ENCODE assay signal across 8 cellular contexts in the genomic region with DNA sequence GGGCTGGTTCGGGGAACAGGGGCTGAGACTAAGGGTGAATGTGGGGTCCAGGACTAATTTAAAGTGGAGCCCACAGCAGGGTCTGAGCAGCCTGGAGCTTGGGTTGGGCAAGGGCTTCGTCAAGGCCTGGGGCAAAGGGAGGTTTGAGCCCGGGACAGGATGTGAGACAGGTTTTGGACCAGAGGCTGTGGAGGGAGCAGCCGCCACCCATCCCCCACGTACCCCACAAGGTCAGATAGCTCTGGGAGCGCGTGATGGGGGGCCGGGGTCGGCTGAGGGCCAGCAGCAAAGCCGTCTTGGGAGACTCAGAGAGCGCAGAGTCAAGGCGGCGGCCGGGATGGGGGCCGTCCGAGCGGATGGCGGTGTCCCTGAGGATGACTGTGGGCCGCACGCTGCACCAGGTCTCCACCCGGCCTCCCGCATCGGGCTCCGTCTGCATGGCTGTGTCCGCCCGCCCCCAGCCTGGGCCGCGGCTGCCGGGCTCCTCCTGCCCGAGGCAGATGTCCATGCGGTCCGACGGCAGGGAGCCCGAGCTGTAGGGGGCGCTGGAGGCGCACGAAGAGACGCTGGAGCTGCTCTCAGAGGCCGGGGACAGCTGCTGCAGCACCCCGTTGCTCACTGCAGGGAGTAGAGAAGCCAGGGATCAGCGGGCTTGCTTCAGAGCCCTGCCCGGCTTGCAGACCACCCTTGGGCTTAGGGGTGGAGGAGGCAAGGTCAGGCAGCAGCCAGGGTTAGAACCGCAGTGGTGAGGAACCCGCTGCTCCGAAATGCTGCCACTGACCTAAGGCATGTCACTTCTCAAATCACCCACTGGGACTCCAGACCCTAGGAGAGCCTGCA. TPM values are rescaled to one million over a fixed set of nuclear protein-coding genes. Genes with fewer than 3 reads are reported as not detected.
DNase-seq lines count a peak whose midpoint lies in the region; ATAC-seq, FAIRE-seq and TF ChIP-seq lines count a peak whose summit lies in the region.

No MANE protein-coding gene starts in this region.

- H3K27ac ChIP-seq in transverse colon = no peak overlapping the region

- intact Hi-C loops in transverse colon (cut with DNase I; ENCODE audit: low total_unique reads) = loop anchor here (5.0 to 10.0 kb wide), 2 partner anchors 54 to 288 kb away; a partner anchor contains a TSS

- no peaks in the 10 kb centered on the region for H3K9me3 ChIP-seq in transverse colon

- no peaks in the 10 kb centered on the region for H3K36me3 ChIP-seq in transverse colon

- no peak overlapping the region for H3K4me3 ChIP-seq in transverse colon

- TF ChIP-seq POLR2A in transverse colon (IDR thresholded peaks at IDR 0.05) = no peak

- H3K4me1 ChIP-seq in transverse colon = peaks cover 0 to 13% (median 5%) of the 10 kb centered on the region in 4 donors

- WGBS in transverse colon (ENCODE audit: low coverage in 1 of 2), 2 donors = 24% methylated on average over 45 of the region's 45 CpGs; no CpG with 5 or more reads in 1 of the 2 donors

- no peak for FAIRE-seq in frontal cortex (lab: Jason Lieb, UNC)

- TF ChIP-seq CTCF in transverse colon (IDR thresholded peaks at IDR 0.05) = peak; percentile 58 to 79 (median 68)

- in situ Hi-C loops in transverse colon (cut with MboI; ENCODE audit: low pct_ligation_motif_present in 1 of 4, low pct_unique_long_range_greater_than_20kb in 1 of 4, low sequenced_read_pairs in 3 of 4) = no loop called here

- peak; percentile 93 for DNase-seq in DMS 273 (lab: John Stamatoyannopoulos, UW; ENCODE audit: unreplicated experiment)
- DNase-seq in HUDEP-2 (lab: John Stamatoyannopoulos, UW; ENCODE audit: unreplicated experiment in 76 of 76) = peak in 66 of 76 experiments; percentile 4 to 89 (median 63)
- DNase-seq in SHP77 (lab: John Stamatoyannopoulos, UW) = peak; percentile 61 to 84
- peak; percentile 24 for DNase-seq in activated gamma-delta T cell (lab: John Stamatoyannopoulos, UW)
- peak; percentile 71 to 85 for DNase-seq in frontal cortex (ENCODE audit: low spot score in 2 of 2)
- peak in 50 of 56 donors; percentile 21 to 89 (median 66) for DNase-seq in nucleus accumbens (lab: John Stamatoyannopoulos, UW)
- peak; percentile 88 for DNase-seq in transverse colon

- no peak for ATAC-seq in GM21825 (IDR thresholded peaks at IDR 0.05; ENCODE audit: unreplicated experiment)

- H3K27me3 ChIP-seq in transverse colon = peaks cover 27% of the 10 kb centered on the region

- no peak for TF ChIP-seq EP300 in transverse colon (IDR thresholded peaks at IDR 0.05; ENCODE audit: low read depth)

RNA-seq across cellular contexts. Expression of a gene that starts 12.1 kb away (rescaled TPM):
- total RNA-seq in frontal cortex = 10.2 TPM
- 1 to 10 TPM in 1 of 4 donors, under 1 TPM in 2, not detected in 1; 0.27 to 2.0 (median 0.64) TPM for total RNA-seq in transverse colon

RNA-seq across cellular contexts. Expression of a gene that starts 12.2 kb away (rescaled TPM):
- total RNA-seq in frontal cortex (45.7 TPM), transverse colon (100 to 1,000 TPM in 1 of 4 donors, 10 to 100 TPM in 3; 47.8 to 442 (median 53.1) TPM)

RNA-seq across cellular contexts. Expression of a gene that starts 19.2 kb away (rescaled TPM):
- total RNA-seq in frontal cortex (15.5 TPM), transverse colon (10 to 100 TPM; 41.8 to 86.8 (median 56.6) TPM)

RNA-seq across cellular contexts. Expression of a gene that starts 31.5 kb away (rescaled TPM):
- total RNA-seq in frontal cortex (6.5 TPM), transverse colon (10 to 100 TPM in 1 of 4 donors, 1 to 10 TPM in 3; 1.1 to 12.7 (median 3.3) TPM)

RNA-seq across cellular contexts. Expression of a gene that starts 31.5 kb away (rescaled TPM):
- total RNA-seq in frontal cortex = 35.5 TPM
- 100 to 1,000 TPM in 1 of 4 donors, 10 to 100 TPM in 3; 32.5 to 104 (median 77.1) TPM for total RNA-seq in transverse colon

Comparison
In these comparisons a context has a peak if more than half of its experiments do, and no peak if none do; other contexts are left out.
1. DNase-seq: peak in every context shown above with its lines; median percentile 93 in DMS 273; 88 in transverse colon; 78 in frontal cortex; 72 in SHP77; 66 in nucleus accumbens; 63 in HUDEP-2; 24 in activated gamma-delta T cell.